Comparison of ENCODE assay signal across 13 cellular contexts in the genomic region with DNA sequence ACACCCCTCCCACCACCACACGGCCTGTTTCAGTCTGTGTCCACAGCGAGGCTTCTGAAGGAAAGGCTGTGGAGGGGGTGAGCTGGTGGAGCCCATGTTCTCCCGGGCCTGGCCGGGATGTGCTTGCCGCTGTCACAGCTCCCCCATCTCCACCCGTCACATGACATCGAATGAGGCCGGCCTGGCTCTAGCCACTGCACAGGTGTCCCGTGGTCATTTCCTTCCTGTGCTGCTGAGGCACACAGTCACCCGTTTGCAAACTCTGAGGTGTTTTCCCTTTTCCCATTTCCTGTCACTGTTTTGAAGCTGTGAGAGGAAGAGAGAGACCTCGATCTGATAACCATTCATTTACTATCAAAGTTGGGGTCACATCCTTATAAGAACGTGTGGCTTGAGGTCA. TPM values are rescaled to one million over a fixed set of nuclear protein-coding genes. Genes with fewer than 3 reads are reported as not detected.
A peak's percentile ranks its signal among the peaks of the same experiment; 100 is the strongest.
DNase-seq lines count a peak whose midpoint lies in the region; ATAC-seq, FAIRE-seq and TF ChIP-seq lines count a peak whose summit lies in the region.
"Had no signal": no experiment of that assay in that cellular context is flagged by ENCODE, and none has a peak within 500 bp of the region (broad histone marks: within the 10 kb centered on the region; RNA-seq: fewer than 3 reads in every experiment).

No MANE protein-coding gene starts in this region.

- H3K27me3 Mint-ChIP-seq in activated T-cell treated with anti-CD3 and anti-CD28 coated beads, Interleukin-2, amount 50 U/mL, for 4 hours (ENCODE audit: low read depth): peaks cover 4% of the 10 kb centered on the region

- no peaks in the 10 kb centered on the region for H3K9me3 Mint-ChIP-seq in activated T-cell treated with anti-CD3 and anti-CD28 coated beads, Interleukin-2, amount 50 U/mL, for 4 hours

- no peak overlapping the region for H3K4me3 ChIP-seq in foreskin fibroblast (ENCODE audit: low read depth in 1 of 2, low read length in 2 of 2)
- H3K4me3 ChIP-seq: dorsolateral prefrontal cortex, ovary had no signal

- DNase-seq in A172 (ENCODE audit: low spot score) (peak; percentile 43), GM18507 (ENCODE audit: extremely low spot score, insufficient read length, low read depth) (no peak), kidney tubule cell (ENCODE audit: low spot score) (peak; percentile 15), AG08395 (ENCODE audit: low spot score) (no peak), foreskin fibroblast (no peak), RWPE1 (ENCODE audit: low spot score) (no peak), NCI-H1092 (lab: John Stamatoyannopoulos, UW) (no peak)
- no peak for DNase-seq in activated T-cell treated with anti-CD3 and anti-CD28 coated beads, Interleukin-2, amount 50 U/mL, for 4 hours
- DNase-seq: COR-L47, dorsolateral prefrontal cortex, HCEC 1CT, NCI-H1930 had no signal

- no peak overlapping the region for H3K4me3 Mint-ChIP-seq in activated T-cell treated with anti-CD3 and anti-CD28 coated beads, Interleukin-2, amount 50 U/mL, for 4 hours

- peak; percentile 66 for FAIRE-seq in GM18507 (lab: Jason Lieb, UNC)

- POLR2A ChIA-PET in RWPE1 (lab: Yijun Ruan, JAX; ENCODE audit: low non-redundant PET): no interaction called here

- TF ChIP-seq CTCF in foreskin fibroblast (IDR thresholded peaks at IDR 0.05; ENCODE audit: low read depth, low read length) (no peak), RWPE1 (conservative IDR thresholded peaks at IDR 0.05; ENCODE audit: low read depth) (no peak)

- CTCF ChIA-PET in RWPE1 (lab: Yijun Ruan, JAX): no interaction called here

- no peaks in the 10 kb centered on the region for H3K36me3 Mint-ChIP-seq in activated T-cell treated with anti-CD3 and anti-CD28 coated beads, Interleukin-2, amount 50 U/mL, for 4 hours (ENCODE audit: insufficient read depth)

- H3K4me1 Mint-ChIP-seq in activated T-cell treated with anti-CD3 and anti-CD28 coated beads, Interleukin-2, amount 50 U/mL, for 4 hours (ENCODE audit: low read depth): peaks cover 43% of the 10 kb centered on the region

- no peak overlapping the region for H3K27ac ChIP-seq in RWPE1
- H3K27ac ChIP-seq: ovary had no signal

- ATAC-seq in activated T-cell treated with anti-CD3 and anti-CD28 coated beads, Interleukin-2, amount 50 U/mL, for 4 hours: peak; percentile 30 to 34

RNA-seq across cellular contexts. Expression of gene CLDN5, which starts 55.7 kb away (rescaled TPM):
- total RNA-seq in A172 (2014; rRNA removed; shearing (Covaris generic)): not detected in 2 replicates
- under 1 TPM; 0.24 to 0.38 (median 0.28) TPM for total RNA-seq in activated T-cell treated with anti-CD3 and anti-CD28 coated beads, Interleukin-2, amount 50 U/mL, for 4 hours

Comparison
In these comparisons a context has a peak if more than half of its experiments do, and no peak if none do; other contexts are left out.
1. DNase-seq: peak in A172 (single experiment) and kidney tubule cell (single experiment); none in GM18507 (single experiment), activated T-cell treated with anti-CD3 and anti-CD28 coated beads, Interleukin-2, amount 50 U/mL, for 4 hours (single experiment), AG08395 (single experiment), foreskin fibroblast (0 of 2), RWPE1 (single experiment) and NCI-H1092 (single experiment).